ENCODE assay signal across 13 cellular contexts in genomic region chr10:27383595-27384542, GRCh38.
DNase-seq lines count a peak whose midpoint lies in the region; ATAC-seq, FAIRE-seq and TF ChIP-seq lines count a peak whose summit lies in the region.
"Had no signal": no experiment of that assay in that cellular context is flagged by ENCODE, and none has a peak within 500 bp of the region (broad histone marks: within the 10 kb centered on the region; RNA-seq: fewer than 3 reads in every experiment).

No MANE protein-coding gene starts in this region.

- H3K27ac Mint-ChIP-seq in activated T-helper 17 cell treated with anti-CD3 and anti-CD28 coated beads, Interleukin-2, amount 50 U/mL, for 72 hours: no peak overlapping the region
- H3K27ac Mint-ChIP-seq: activated CD4-positive, alpha-beta memory T cell treated with anti-CD3 and anti-CD28 coated beads, Interleukin-2, amount 10 ng/mL, durations not matched to agents 7 days and 5 days; immature natural killer cell had no signal

- no peak for TF ChIP-seq EP300 in gastroesophageal sphincter (IDR thresholded peaks at IDR 0.05)

- no peak overlapping the region for H3K9ac ChIP-seq in smooth muscle cell (ENCODE audit: low read depth)

- peaks cover 4% of the 10 kb centered on the region for H3K9me3 Mint-ChIP-seq in activated T-helper 17 cell treated with anti-CD3 and anti-CD28 coated beads, Interleukin-2, amount 50 U/mL, for 72 hours
- H3K9me3 Mint-ChIP-seq: immature natural killer cell had no signal

- no peak for TF ChIP-seq POLR2A in GM12891 (IDR thresholded peaks at IDR 0.05; ENCODE audit: low read depth, low read length)
- TF ChIP-seq POLR2A in gastrocnemius medialis (IDR thresholded peaks at IDR 0.05): no peak
- no peak for TF ChIP-seq POLR2A in gastroesophageal sphincter (IDR thresholded peaks at IDR 0.05)

- no peaks in the 10 kb centered on the region for H4K20me1 ChIP-seq in smooth muscle cell (ENCODE audit: low read depth)

- peak overlapping the region in 1 of 2 donors; percentile 30 for H3K27ac ChIP-seq in left lung
- no peak overlapping the region for H3K27ac ChIP-seq in gastrocnemius medialis
- no peak overlapping the region for H3K27ac ChIP-seq in smooth muscle cell (ENCODE audit: low read depth)
- no peak overlapping the region for H3K27ac ChIP-seq in gastroesophageal sphincter
- H3K27ac ChIP-seq: PC-9 had no signal

- no peak for TF ChIP-seq CTCF in left lung (IDR thresholded peaks at IDR 0.05)
- no peak for TF ChIP-seq CTCF in gastrocnemius medialis (IDR thresholded peaks at IDR 0.05 in 4 of 5, conservative IDR thresholded peaks at IDR 0.05 in 1 of 5)
- no peak for TF ChIP-seq CTCF in smooth muscle cell (IDR thresholded peaks at IDR 0.05; ENCODE audit: borderline replicate concordance, insufficient read depth, poor library complexity, severe bottlenecking)
- no peak for TF ChIP-seq CTCF in gastroesophageal sphincter (IDR thresholded peaks at IDR 0.05)

- no peaks in the 10 kb centered on the region for H3K79me2 ChIP-seq in smooth muscle cell (ENCODE audit: low read depth)

- H3K4me1 Mint-ChIP-seq in activated T-helper 17 cell treated with anti-CD3 and anti-CD28 coated beads, Interleukin-2, amount 50 U/mL, for 72 hours: no peaks in the 10 kb centered on the region
- H3K4me1 Mint-ChIP-seq: activated CD4-positive, alpha-beta memory T cell treated with anti-CD3 and anti-CD28 coated beads, Interleukin-2, amount 10 ng/mL, durations not matched to agents 7 days and 5 days; immature natural killer cell had no signal

- H3K27me3 Mint-ChIP-seq in activated T-helper 17 cell treated with anti-CD3 and anti-CD28 coated beads, Interleukin-2, amount 50 U/mL, for 72 hours: peaks cover 16% of the 10 kb centered on the region

- H3K4me2 ChIP-seq in smooth muscle cell: no peak overlapping the region
- H3K4me2 ChIP-seq: PC-9 had no signal

- FAIRE-seq in GM12891 (lab: Jason Lieb, UNC): no peak

- DNase-seq in GM12891 (ENCODE audit: insufficient read length, low spot score) (no peak), NCI-H2029 (lab: John Stamatoyannopoulos, UW) (peak; percentile 53), SHP77 (lab: John Stamatoyannopoulos, UW) (peak; percentile 3 to 20), left lung (no peak), gastrocnemius medialis (no peak), smooth muscle cell (lab: John Stamatoyannopoulos, UW; ENCODE audit: unreplicated experiment) (no peak)
- DNase-seq: activated CD4-positive, alpha-beta memory T cell treated with anti-CD3 and anti-CD28 coated beads, Interleukin-2, amount 10 ng/mL, durations not matched to agents 7 days and 5 days; cerebellar nuclear complex; immature natural killer cell; NCI-H1105 treated with DMSO at 0.1 percent for 48 hours had no signal

- H3K36me3 ChIP-seq in left lung (no peaks in the 10 kb centered on the region), gastrocnemius medialis (no peaks in the 10 kb centered on the region), smooth muscle cell (ENCODE audit: low read depth) (no peaks in the 10 kb centered on the region), gastroesophageal sphincter (no peaks in the 10 kb centered on the region)

- H2AFZ ChIP-seq in smooth muscle cell (ENCODE audit: low read depth): no peak overlapping the region
- H2AFZ ChIP-seq: PC-9 had no signal

- H3K27me3 ChIP-seq in left lung (no peaks in the 10 kb centered on the region), gastrocnemius medialis (no peaks in the 10 kb centered on the region), smooth muscle cell (ENCODE audit: low read depth) (no peaks in the 10 kb centered on the region), gastroesophageal sphincter (no peaks in the 10 kb centered on the region)

- in situ Hi-C loops in gastrocnemius medialis (cut with MboI; ENCODE audit: low sequenced_read_pairs in 4 of 4): no loop called here

- H3K9me3 ChIP-seq in left lung (no peaks in the 10 kb centered on the region), gastrocnemius medialis (no peaks in the 10 kb centered on the region), smooth muscle cell (replicated peaks; ENCODE audit: low read depth) (no peaks in the 10 kb centered on the region), gastroesophageal sphincter (no peaks in the 10 kb centered on the region)

- H3K4me3 ChIP-seq in left lung: no peak overlapping the region
- H3K4me3 ChIP-seq in gastrocnemius medialis: no peak overlapping the region
- H3K4me3 ChIP-seq in smooth muscle cell: no peak overlapping the region
- no peak overlapping the region for H3K4me3 ChIP-seq in gastroesophageal sphincter
- H3K4me3 ChIP-seq: PC-9 had no signal

- H3K36me3 Mint-ChIP-seq in activated T-helper 17 cell treated with anti-CD3 and anti-CD28 coated beads, Interleukin-2, amount 50 U/mL, for 72 hours (ENCODE audit: low read depth): no peaks in the 10 kb centered on the region
- H3K36me3 Mint-ChIP-seq: immature natural killer cell had no signal

- intact Hi-C loops in left lung (cut with DNase I) (no loop called here), gastrocnemius medialis (cut with DNase I; ENCODE audit: low total_unique reads) (no loop called here)

- ATAC-seq in left lung: peak; percentile 89
- ATAC-seq in gastrocnemius medialis: no peak
- ATAC-seq in activated T-helper 17 cell treated with anti-CD3 and anti-CD28 coated beads, Interleukin-2, amount 50 U/mL, for 72 hours (replicated peaks): no peak
- no peak for ATAC-seq in gastroesophageal sphincter

- H3F3A ChIP-seq in smooth muscle cell (ENCODE audit: low read depth): no peaks in the 10 kb centered on the region

- 71% methylated on average over 5 of the region's 5 CpGs for WGBS in smooth muscle cell (ENCODE audit: low lambda C conversion rate)
- WGBS in gastroesophageal sphincter (ENCODE audit: low coverage in 1 of 2), 2 donors: 63 to 66% methylated on average over 5 of the region's 5 CpGs

- no peak overlapping the region for H3K4me3 Mint-ChIP-seq in activated T-helper 17 cell treated with anti-CD3 and anti-CD28 coated beads, Interleukin-2, amount 50 U/mL, for 72 hours
- H3K4me3 Mint-ChIP-seq: activated CD4-positive, alpha-beta memory T cell treated with anti-CD3 and anti-CD28 coated beads, Interleukin-2, amount 10 ng/mL, durations not matched to agents 7 days and 5 days; immature natural killer cell had no signal

- no peaks in the 10 kb centered on the region for H3K4me1 ChIP-seq in left lung
- H3K4me1 ChIP-seq in gastrocnemius medialis: no peaks in the 10 kb centered on the region
- H3K4me1 ChIP-seq in smooth muscle cell (ENCODE audit: low read depth): no peaks in the 10 kb centered on the region
- no peaks in the 10 kb centered on the region for H3K4me1 ChIP-seq in gastroesophageal sphincter

TF ChIP-seq in GM12891, 5 proteins besides CTCF, POLR2A, EP300 and RAD21:
- no peak for TF ChIP-seq POU2F2 (IDR thresholded peaks at IDR 0.05; ENCODE audit: low read depth, low read length)
- TF ChIP-seq SPI1 (IDR thresholded peaks at IDR 0.05; ENCODE audit: low read depth, low read length): peak; percentile 28; the same call in 1 of the 2 replicates
- no peak for TF ChIP-seq TAF1 (IDR thresholded peaks at IDR 0.05; ENCODE audit: low read depth, low read length)

Comparison
In these comparisons a context has a peak if more than half of its experiments do, and no peak if none do; other contexts are left out.
1. DNase-seq: peak in NCI-H2029 (single experiment) and SHP77 (2 of 2); none in GM12891 (single experiment), left lung (0 of 2), gastrocnemius medialis (0 of 2) and smooth muscle cell (single experiment).